Comparison of ENCODE assay signal across 9 cellular contexts in the genomic region with DNA sequence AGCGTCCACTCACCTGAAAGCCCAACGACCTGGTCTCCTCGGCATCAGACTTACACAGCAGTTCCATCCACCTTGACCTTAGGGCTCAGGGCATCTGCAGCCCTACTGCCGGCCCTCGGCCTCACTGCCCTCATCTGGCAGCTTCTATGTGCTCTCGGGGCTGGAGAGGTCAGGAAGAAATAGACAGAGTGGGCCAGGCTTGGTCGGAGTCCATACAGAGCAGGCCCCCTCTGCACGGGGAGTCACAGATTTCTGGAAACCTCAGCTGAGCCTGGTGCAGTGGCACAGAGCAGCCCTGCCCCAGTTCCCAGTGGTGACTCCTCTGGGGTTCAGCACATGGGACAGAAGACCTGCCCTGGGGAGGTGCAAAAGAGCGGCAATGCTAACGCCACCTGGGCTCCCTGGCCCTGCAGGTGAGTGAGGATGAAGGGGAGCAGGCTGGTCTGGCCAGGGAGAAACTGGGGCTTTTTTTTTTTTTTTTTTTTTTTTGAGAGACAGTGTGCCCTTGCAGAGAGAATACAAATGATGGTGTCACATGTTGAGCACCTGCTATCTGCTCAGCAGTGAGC.
DNase-seq lines count a peak whose midpoint lies in the region; ATAC-seq and TF ChIP-seq lines count a peak whose summit lies in the region.
"Had no signal": no experiment of that assay in that cellular context is flagged by ENCODE, and none has a peak within 500 bp of the region (broad histone marks: within the 10 kb centered on the region; RNA-seq: fewer than 3 reads in every experiment).

No MANE protein-coding gene starts in this region.

- WGBS in psoas muscle, 3 donors = 47 to 56% (median 50%) methylated on average over 10 of the region's 10 CpGs

- no peak overlapping the region for H3K4me3 ChIP-seq in DOHH2 (ENCODE audit: low read length)
- no peak overlapping the region for H3K4me3 ChIP-seq in MM.1S (ENCODE audit: low read length)
- peak overlapping the region; percentile 59 for H3K4me3 ChIP-seq in coronary artery
- H3K4me3 ChIP-seq in psoas muscle = no peak overlapping the region
- no peak overlapping the region for H3K4me3 ChIP-seq in upper lobe of right lung

- H3K9me2 ChIP-seq in DOHH2 (replicated peaks; ENCODE audit: control insufficient read depth, low read length) (no peaks in the 10 kb centered on the region), MM.1S (replicated peaks; ENCODE audit: insufficient read depth, low read length) (no peaks in the 10 kb centered on the region)

- H3K9me3 ChIP-seq in DOHH2 (ENCODE audit: control insufficient read depth, insufficient read depth, low read length) (no peaks in the 10 kb centered on the region), MM.1S (replicated peaks; ENCODE audit: insufficient read depth, low read length) (no peaks in the 10 kb centered on the region), psoas muscle (no peaks in the 10 kb centered on the region), upper lobe of right lung (no peaks in the 10 kb centered on the region)
- H3K9me3 ChIP-seq: upper lobe of left lung had no signal

- no peaks in the 10 kb centered on the region for H4K20me1 ChIP-seq in DOHH2 (ENCODE audit: control insufficient read depth, insufficient read depth, low read depth, low read length)
- H4K20me1 ChIP-seq in MM.1S (ENCODE audit: insufficient read depth, low read length) = no peaks in the 10 kb centered on the region

- H2AFZ ChIP-seq in MM.1S (ENCODE audit: low read length) = peak overlapping the region; percentile 42; the same call in 1 of the 2 replicates

- no peaks in the 10 kb centered on the region for H3F3A ChIP-seq in DOHH2 (ENCODE audit: control insufficient read depth, insufficient read depth)
- no peaks in the 10 kb centered on the region for H3F3A ChIP-seq in MM.1S (ENCODE audit: insufficient read depth, low read length)

- intact Hi-C loops in psoas muscle (cut with DNase I) = loop anchor here (1.0 to 5.0 kb wide), 7 partner anchors 156 to 976 kb away; no protein-coding TSS in a partner anchor
- intact Hi-C loops in upper lobe of right lung (cut with DNase I) = loop anchor here (10.0 kb wide), 1 partner anchor 494 kb away; no protein-coding TSS in a partner anchor

- no peak for DNase-seq in MM.1S
- no peak for DNase-seq in coronary artery (ENCODE audit: low spot score)
- DNase-seq in psoas muscle = peak in 1 of 2 donors; percentile 52
- DNase-seq in upper lobe of right lung = no peak
- no peak for DNase-seq in islet precursor cell
- DNase-seq in stimulated activated naive CD8-positive, alpha-beta T cell treated with anti-CD3 and anti-CD28 coated beads, Interleukin-15, Interleukin-2, amounts not matched to agents 100 U/mL and 50 U/mL, for 24 hours = no peak
- DNase-seq in AG08396 (ENCODE audit: low spot score) = no peak

- ATAC-seq in psoas muscle (no peak), upper lobe of right lung (no peak)
- ATAC-seq in stimulated activated naive CD8-positive, alpha-beta T cell treated with anti-CD3 and anti-CD28 coated beads, Interleukin-15, Interleukin-2, amounts not matched to agents 100 U/mL and 50 U/mL, for 24 hours = no peak

- H3K36me3 ChIP-seq in DOHH2 (ENCODE audit: control insufficient read depth, low read length) (no peaks in the 10 kb centered on the region), MM.1S (replicated peaks; ENCODE audit: insufficient read depth, low read length) (no peaks in the 10 kb centered on the region), psoas muscle (ENCODE audit: insufficient read depth in 1 of 2, low read depth in 1 of 2) (no peaks in the 10 kb centered on the region), upper lobe of right lung (no peaks in the 10 kb centered on the region)
- H3K36me3 ChIP-seq: upper lobe of left lung had no signal

- H3K27me3 ChIP-seq in DOHH2 (ENCODE audit: control insufficient read depth, low read length) (peaks cover 7% of the 10 kb centered on the region; the same call in 1 of the 2 replicates), MM.1S (replicated peaks; ENCODE audit: insufficient read depth, low read length) (peaks cover 64% of the 10 kb centered on the region), psoas muscle (ENCODE audit: insufficient read depth in 3 of 3, low read length in 2 of 3) (peaks cover 0 to 4% (median 0%) of the 10 kb centered on the region in 3 donors), upper lobe of right lung (peaks cover 10% of the 10 kb centered on the region)

- TF ChIP-seq CTCF in DOHH2 (IDR thresholded peaks at IDR 0.05; ENCODE audit: low read depth, low read length, poor library complexity, severe bottlenecking) = no peak
- no peak for TF ChIP-seq CTCF in MM.1S (IDR thresholded peaks at IDR 0.05; ENCODE audit: low read length)
- no peak for TF ChIP-seq CTCF in coronary artery (IDR thresholded peaks at IDR 0.05)
- no peak for TF ChIP-seq CTCF in psoas muscle (IDR thresholded peaks at IDR 0.05)
- no peak for TF ChIP-seq CTCF in upper lobe of right lung (IDR thresholded peaks at IDR 0.05)

- H3K27ac ChIP-seq in DOHH2 (ENCODE audit: low read depth, low read length) (no peak overlapping the region), MM.1S (ENCODE audit: low read length) (no peak overlapping the region), coronary artery (no peak overlapping the region), psoas muscle (peak overlapping the region; percentile 71), upper lobe of right lung (no peak overlapping the region)

- H3K79me2 ChIP-seq in DOHH2 (ENCODE audit: control insufficient read depth, low read length) (no peaks in the 10 kb centered on the region), MM.1S (ENCODE audit: low read length) (no peaks in the 10 kb centered on the region)

- peaks cover 9% of the 10 kb centered on the region for H3K4me1 ChIP-seq in DOHH2 (ENCODE audit: control insufficient read depth, low read length)
- peaks cover 3% of the 10 kb centered on the region; the same call in 1 of the 2 replicates for H3K4me1 ChIP-seq in MM.1S (ENCODE audit: low read length)
- peaks cover 14% of the 10 kb centered on the region for H3K4me1 ChIP-seq in psoas muscle
- peaks cover 6% of the 10 kb centered on the region for H3K4me1 ChIP-seq in upper lobe of right lung

- no peak overlapping the region for H3K9ac ChIP-seq in MM.1S (ENCODE audit: low read length)

- H3K4me2 ChIP-seq in DOHH2 (ENCODE audit: low read length) (peak overlapping the region; percentile 49; the same call in 1 of the 2 replicates), MM.1S (ENCODE audit: low read depth, low read length) (peak overlapping the region; percentile 81; the same call in 1 of the 2 replicates)
